ENCODE assay signal across 26 cellular contexts in the genomic region with DNA sequence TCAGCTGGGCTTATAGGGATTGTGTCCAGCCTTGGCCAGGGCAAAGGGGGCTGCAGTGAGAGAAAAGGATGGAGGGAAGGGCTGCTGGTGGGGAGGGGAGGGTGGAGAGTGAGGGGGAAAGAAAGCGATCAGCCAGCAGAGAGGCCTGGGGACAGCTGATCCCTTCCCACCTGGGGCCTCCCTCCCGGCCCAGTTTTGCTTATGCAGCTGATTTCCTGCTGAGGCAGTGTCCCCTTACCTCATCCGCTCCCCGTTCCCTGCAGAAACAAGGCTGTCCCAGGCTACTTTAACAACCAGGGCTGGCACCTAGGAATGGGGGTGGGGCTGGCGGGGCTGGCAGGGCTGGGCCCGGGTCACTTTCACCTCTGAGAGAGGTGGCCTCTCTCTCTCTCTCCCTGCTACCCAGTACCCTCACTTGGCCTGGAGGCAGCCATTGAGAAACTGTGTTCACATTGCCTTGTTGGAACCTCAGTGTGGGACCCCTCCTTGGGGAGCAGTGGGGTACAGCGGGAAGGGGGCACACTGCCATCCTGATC. TPM values are rescaled to one million over a fixed set of nuclear protein-coding genes. Genes with fewer than 3 reads are reported as not detected.
DNase-seq lines count a peak whose midpoint lies in the region; TF ChIP-seq lines count a peak whose summit lies in the region.
"Had no signal": no experiment of that assay in that cellular context is flagged by ENCODE, and none has a peak within 500 bp of the region (broad histone marks: within the 10 kb centered on the region; RNA-seq: fewer than 3 reads in every experiment).

No MANE protein-coding gene starts in this region.

- H3K9ac ChIP-seq in endocrine pancreas (ENCODE audit: control insufficient read depth, insufficient read depth, low read length) (no peak overlapping the region), neural progenitor cell (no peak overlapping the region)

- H3K4me3 Mint-ChIP-seq in neural progenitor cell: no peak overlapping the region

- H3K27ac Mint-ChIP-seq in neural progenitor cell: no peak overlapping the region

- H4K20me1 ChIP-seq in neural progenitor cell (ENCODE audit: low read depth) (peaks cover 41% of the 10 kb centered on the region), PC-9 (ENCODE audit: insufficient read depth) (no peaks in the 10 kb centered on the region)

- TF ChIP-seq CTCF in neural progenitor cell (IDR thresholded peaks at IDR 0.05) (no peak), vagina (IDR thresholded peaks at IDR 0.05) (no peak), PC-9 (conservative IDR thresholded peaks at IDR 0.05) (no peak), tibial nerve (IDR thresholded peaks at IDR 0.05) (no peak)

- H3K79me2 ChIP-seq in neural progenitor cell (ENCODE audit: low read depth) (no peaks in the 10 kb centered on the region), PC-9 (ENCODE audit: low read depth) (no peaks in the 10 kb centered on the region)

- no peaks in the 10 kb centered on the region for H3K9me3 ChIP-seq in endocrine pancreas (ENCODE audit: control insufficient read depth, low read length)
- no peaks in the 10 kb centered on the region for H3K9me3 ChIP-seq in neural progenitor cell (ENCODE audit: low read depth)
- no peaks in the 10 kb centered on the region for H3K9me3 ChIP-seq in vagina
- H3K9me3 ChIP-seq in PC-9 (ENCODE audit: insufficient read depth, low read depth): no peaks in the 10 kb centered on the region
- H3K9me3 ChIP-seq in tibial nerve: no peaks in the 10 kb centered on the region
- H3K9me3 ChIP-seq: breast epithelium, colonic mucosa, thyroid gland had no signal

- H2AFZ ChIP-seq in neural progenitor cell (replicated peaks): no peak overlapping the region
- H2AFZ ChIP-seq in PC-9: no peak overlapping the region

- peaks cover 18% of the 10 kb centered on the region for H3F3A ChIP-seq in neural progenitor cell (ENCODE audit: low read depth)
- no peaks in the 10 kb centered on the region for H3F3A ChIP-seq in PC-9 (ENCODE audit: insufficient read depth, low read depth)

- no peaks in the 10 kb centered on the region for H3K9me2 ChIP-seq in PC-9 (ENCODE audit: insufficient read depth)

- DNase-seq in COLO668 (lab: John Stamatoyannopoulos, UW; ENCODE audit: unreplicated experiment) (peak; percentile 14), HEK293T (ENCODE audit: extremely low spot score) (peak; percentile 28), neural progenitor cell (ENCODE audit: low spot score) (peak; percentile 70), vagina (ENCODE audit: extremely low spot score in 2 of 2) (no peak), PC-9 (no peak), tibial nerve (ENCODE audit: low spot score in 2 of 2) (no peak)
- DNase-seq in stimulated activated CD4-positive, alpha-beta T cell treated with anti-CD3 and anti-CD28 coated beads, Interleukin-2, amount 100 ng/mL, for 24 hours: no peak
- DNase-seq: activated CD4-positive, alpha-beta T cell treated with anti-CD3 and anti-CD28 coated beads, Interleukin-2, amount 50 U/mL, for 1 hour; activated naive CD4-positive, alpha-beta T cell treated with anti-CD3 and anti-CD28 coated beads, Interleukin-2, amount 50 U/mL, for 16 hours; amygdala; colonic mucosa; effector memory CD4-positive, alpha-beta T cell; KBM-7; left cardiac atrium; mesenchymal stem cell; MM.1S; NCI-H1436 treated with DMSO at 0.1 percent for 48 hours; NCI-H2171 treated with DMSO at 0.1 percent for 48 hours; NCI-H774; stimulated activated naive CD8-positive, alpha-beta T cell treated with anti-CD3 and anti-CD28 coated beads, Interleukin-15, Interleukin-2, amounts not matched to agents 100 U/mL and 50 U/mL, for 24 hours; T-helper 9 cell; thyroid gland had no signal

- H3K4me3 ChIP-seq in endocrine pancreas (ENCODE audit: control insufficient read depth, insufficient read depth, low read length) (peak overlapping the region; percentile 63), neural progenitor cell (no peak overlapping the region), vagina (no peak overlapping the region), PC-9 (no peak overlapping the region), tibial nerve (no peak overlapping the region)
- H3K4me3 ChIP-seq: breast epithelium, colonic mucosa, thyroid gland had no signal

- H3K27me3 ChIP-seq in endocrine pancreas (ENCODE audit: control insufficient read depth, insufficient read depth, low read length): no peaks in the 10 kb centered on the region
- H3K27me3 ChIP-seq in neural progenitor cell: peaks cover 75% of the 10 kb centered on the region
- H3K27me3 ChIP-seq in vagina: no peaks in the 10 kb centered on the region
- H3K27me3 ChIP-seq in PC-9 (ENCODE audit: insufficient read depth, low read depth): no peaks in the 10 kb centered on the region
- H3K27me3 ChIP-seq in tibial nerve: peaks cover 0 to 83% of the 10 kb centered on the region in 2 donors

- intact Hi-C loops in vagina (cut with DNase I) (no loop called here), PC-9 (cut with micrococcal nuclease; ENCODE audit: unreplicated experiment) (no loop called here)

- H3K27me3 Mint-ChIP-seq in neural progenitor cell (ENCODE audit: insufficient read depth, low read depth): peaks cover 37% of the 10 kb centered on the region

- no peak overlapping the region for H3K27ac ChIP-seq in neural progenitor cell
- no peak overlapping the region for H3K27ac ChIP-seq in vagina
- no peak overlapping the region for H3K27ac ChIP-seq in PC-9
- no peak overlapping the region for H3K27ac ChIP-seq in tibial nerve
- H3K27ac ChIP-seq: breast epithelium, colonic mucosa, thyroid gland had no signal

- TF ChIP-seq EP300 in tibial nerve (IDR thresholded peaks at IDR 0.05): no peak

- WGBS in tibial nerve, 2 donors: 71 to 72% methylated on average over 7 of the region's 7 CpGs

- BruUV-seq in PC-9 (replicated peaks; lab: Mats Ljungman, UMichigan): no TSS peak

- no peaks in the 10 kb centered on the region for H3K9me3 Mint-ChIP-seq in neural progenitor cell

- peak overlapping the region; percentile 64 for H3K4me2 ChIP-seq in neural progenitor cell
- H3K4me2 ChIP-seq in PC-9: no peak overlapping the region

- H3K36me3 ChIP-seq in endocrine pancreas (ENCODE audit: control insufficient read depth, insufficient read depth, low read length) (no peaks in the 10 kb centered on the region), neural progenitor cell (no peaks in the 10 kb centered on the region), vagina (no peaks in the 10 kb centered on the region), PC-9 (ENCODE audit: low read depth) (no peaks in the 10 kb centered on the region), tibial nerve (no peaks in the 10 kb centered on the region)
- H3K36me3 ChIP-seq: breast epithelium, colonic mucosa, thyroid gland had no signal

- peaks cover 29% of the 10 kb centered on the region for H3K4me1 Mint-ChIP-seq in neural progenitor cell

- CTCF ChIA-PET in HEK293T (lab: Yijun Ruan, JAX) (interaction anchor here (1.0 to 2.9 kb wide), 7 partner anchors 8 to 55 kb away, joined by 3 to 32 read pairs (median 6); a partner anchor contains a TSS), PC-9 (lab: Charles Lee) (interaction anchor here (0.5 to 0.6 kb wide), 2 partner anchors 25 to 48 kb away, joined by 4 to 19 read pairs; no protein-coding TSS in a partner anchor)

- POLR2A ChIA-PET in HEK293T (lab: Yijun Ruan, JAX) (interaction anchor here (0.9 to 1.1 kb wide), 3 partner anchors 7 to 11 kb away, joined by 3 to 4 read pairs (median 3); a partner anchor contains a TSS), PC-9 (lab: Charles Lee; ENCODE audit: unreplicated experiment) (no interaction called here)

- TF ChIP-seq POLR2A in vagina (IDR thresholded peaks at IDR 0.05) (no peak), tibial nerve (IDR thresholded peaks at IDR 0.05) (no peak)

- peaks cover under 1% of the 10 kb centered on the region for H3K36me3 Mint-ChIP-seq in neural progenitor cell

- H3K4me1 ChIP-seq in endocrine pancreas (ENCODE audit: control insufficient read depth, insufficient read depth, low read length) (no peaks in the 10 kb centered on the region), neural progenitor cell (peaks cover 27% of the 10 kb centered on the region), vagina (peaks cover 24% of the 10 kb centered on the region), PC-9 (replicated peaks; ENCODE audit: insufficient read depth) (no peaks in the 10 kb centered on the region), tibial nerve (peaks cover 0 to 18% (median 11%) of the 10 kb centered on the region in 4 donors)
- H3K4me1 ChIP-seq: breast epithelium, colonic mucosa had no signal

TF ChIP-seq in HEK293T, 16 proteins besides CTCF, POLR2A, EP300 and RAD21 (continues in another document):
- TF ChIP-seq FOXA1 (IDR thresholded peaks at IDR 0.05) (no peak), TARDBP (IDR thresholded peaks at IDR 0.05) (no peak), BHLHE40 (IDR thresholded peaks at IDR 0.05; ENCODE audit: borderline replicate concordance) (no peak), SUZ12 (IDR thresholded peaks at IDR 0.05) (no peak), HDGF (IDR thresholded peaks at IDR 0.05; ENCODE audit: borderline replicate concordance) (no peak), LEF1 (IDR thresholded peaks at IDR 0.05; ENCODE audit: borderline replicate concordance) (no peak), SP1 (IDR thresholded peaks at IDR 0.05) (no peak), ARNT (IDR thresholded peaks at IDR 0.05) (no peak), FOXK2 (IDR thresholded peaks at IDR 0.05) (no peak)

RNA-seq across cellular contexts. Expression of a gene that starts 12.2 kb away (rescaled TPM):
- total RNA-seq in neural progenitor cell (ENCODE audit: low replicate concordance) (23.8 and 49.3 TPM in 2 replicates), vagina (35.4 TPM), PC-9 (2021) (44.7 and 57.2 TPM in 2 replicates), tibial nerve (10 to 100 TPM; 18.8 to 29.7 (median 27.8) TPM)

RNA-seq across cellular contexts. Expression of a gene that starts 27.8 kb away (rescaled TPM):
- total RNA-seq in neural progenitor cell (ENCODE audit: low replicate concordance): 0.26 and 2.4 TPM in 2 replicates
- total RNA-seq in vagina: not detected
- total RNA-seq in PC-9 (2021): 0.22 and 0.30 TPM in 2 replicates
- total RNA-seq in tibial nerve: 1 to 10 TPM in 1 of 4 donors, under 1 TPM in 1, not detected in 2; 0.42 to 3.0 TPM
- total RNA-seq: glomerular endothelial cell, osteoblast, thyroid gland had no signal

RNA-seq across cellular contexts. Expression of a gene that starts 51.8 kb away (rescaled TPM):
- total RNA-seq in neural progenitor cell (ENCODE audit: low replicate concordance) (5.6 and 18.4 TPM in 2 replicates), vagina (28.2 TPM), PC-9 (2021) (46.8 and 55.8 TPM in 2 replicates), tibial nerve (10 to 100 TPM in 1 of 4 donors, 1 to 10 TPM in 3; 6.7 to 10.2 (median 8.1) TPM)

RNA-seq across cellular contexts. Expression of a gene that starts 57.1 kb away (rescaled TPM):
- total RNA-seq in neural progenitor cell (ENCODE audit: low replicate concordance) (6.7 and 27.7 TPM in 2 replicates), vagina (41.5 TPM), PC-9 (2021) (78.2 and 89.7 TPM in 2 replicates), tibial nerve (10 to 100 TPM; 51.3 to 91.2 (median 62.9) TPM)

RNA-seq across cellular contexts. Expression of a gene that starts 57.3 kb away (rescaled TPM):
- total RNA-seq in neural progenitor cell (ENCODE audit: low replicate concordance): 0.79 and 2.3 TPM in 2 replicates
- total RNA-seq in vagina: 1.5 TPM
- total RNA-seq in PC-9 (2021): 3.6 and 5.8 TPM in 2 replicates
- total RNA-seq in tibial nerve: 1 to 10 TPM; 1.6 to 2.4 (median 1.9) TPM

Comparison
In these comparisons a context has a peak if more than half of its experiments do, and no peak if none do; other contexts are left out.
1. DNase-seq: peak in COLO668 (single experiment), HEK293T (single experiment) and neural progenitor cell (single experiment); none in vagina (0 of 2), stimulated activated CD4-positive, alpha-beta T cell treated with anti-CD3 and anti-CD28 coated beads, Interleukin-2, amount 100 ng/mL, for 24 hours (0 of 2), PC-9 (0 of 2) and tibial nerve (0 of 2).